Comparison of ENCODE assay signal across 11 cellular contexts in the genomic region with DNA sequence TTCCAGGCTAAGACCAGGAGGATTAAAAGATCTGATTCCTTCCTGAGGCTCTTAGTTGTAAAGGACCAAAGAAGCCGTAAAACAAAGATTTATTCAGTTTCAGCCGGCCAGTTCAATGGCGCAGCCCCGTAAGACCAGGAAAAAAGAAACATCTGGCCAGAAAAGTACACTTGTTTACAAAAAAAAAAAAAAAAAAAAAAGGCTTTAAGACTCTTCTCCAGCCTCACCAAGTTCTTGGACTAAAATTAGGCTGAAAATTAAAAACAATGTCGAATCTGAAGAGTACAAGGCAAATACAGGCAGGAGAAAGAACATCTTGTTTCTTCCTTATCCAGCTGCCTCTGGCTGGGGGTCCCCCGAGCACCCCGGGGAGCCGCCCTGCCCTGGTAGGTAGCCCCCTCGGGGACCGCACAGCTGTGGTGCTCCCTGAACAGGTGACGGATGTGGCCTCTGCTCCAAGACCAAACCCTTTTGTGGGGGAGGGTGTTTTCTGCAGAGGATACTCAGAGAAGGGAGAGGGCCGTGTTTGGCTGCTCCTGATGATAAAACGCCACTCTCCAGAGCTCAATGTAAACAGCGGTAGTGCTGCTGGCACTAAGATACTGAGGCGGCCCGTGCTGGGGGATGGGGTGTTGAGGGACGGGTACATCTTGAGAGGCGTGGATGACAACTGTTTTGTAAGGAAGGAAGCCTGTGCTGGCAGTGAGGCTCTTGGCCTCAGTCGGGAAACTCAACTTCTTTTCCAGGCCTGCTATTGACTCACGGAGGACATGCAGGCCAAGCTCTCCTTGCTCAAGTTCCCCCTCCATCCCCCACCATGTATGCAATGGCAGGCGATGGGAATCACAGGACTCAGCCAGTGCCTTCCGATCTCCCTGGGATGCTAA.
DNase-seq lines count a peak whose midpoint lies in the region; ATAC-seq, FAIRE-seq and TF ChIP-seq lines count a peak whose summit lies in the region.
"Had no signal": no experiment of that assay in that cellular context is flagged by ENCODE, and none has a peak within 500 bp of the region (broad histone marks: within the 10 kb centered on the region; RNA-seq: fewer than 3 reads in every experiment).

No MANE protein-coding gene starts in this region.

- H3K4me1 Mint-ChIP-seq in osteocyte (ENCODE audit: unreplicated experiment) = no peaks in the 10 kb centered on the region

- no peaks in the 10 kb centered on the region for H3K36me3 Mint-ChIP-seq in osteocyte (ENCODE audit: unreplicated experiment)

- no peak overlapping the region for H3K27ac ChIP-seq in HepG2 (ENCODE audit: extremely low read length, insufficient read depth, low read length)
- no peak overlapping the region for H3K27ac ChIP-seq in right lobe of liver
- peak overlapping the region in 9 of 10 donors; percentile 3 to 66 (median 38) for H3K27ac ChIP-seq in heart right ventricle

- no TSS peak for BruUV-seq in HepG2 (replicated peaks; lab: Mats Ljungman, UMichigan)

- TF ChIP-seq EP300 in HepG2 (IDR thresholded peaks at IDR 0.05; ENCODE audit: low read depth in 2 of 2, low read length in 2 of 2) (no peak), HepG2 (CRISPR knock-in tag; IDR thresholded peaks at IDR 0.05; ENCODE audit: borderline replicate concordance) (no peak)

- H4K20me1 ChIP-seq in HepG2 (ENCODE audit: insufficient read depth, low read length) = no peaks in the 10 kb centered on the region

- no peak overlapping the region for H3K27ac Mint-ChIP-seq in osteocyte (ENCODE audit: unreplicated experiment)
- H3K27ac Mint-ChIP-seq: dendritic cell treated with granulocyte-macrophage colony-stimulating factor and Interleukin-4, amounts not matched to agents 40 ng/mL and 50 ng/mL, for 4 days had no signal

- H3K4me3 ChIP-seq in HepG2 (replicated peaks in 1 of 3; ENCODE audit: insufficient read depth in 1 of 3, low read depth in 2 of 3, low read length in 3 of 3) = no peak overlapping the region
- no peak overlapping the region for H3K4me3 ChIP-seq in right lobe of liver
- no peak overlapping the region for H3K4me3 ChIP-seq in heart right ventricle

- no peaks in the 10 kb centered on the region for H3K27me3 Mint-ChIP-seq in osteocyte (ENCODE audit: unreplicated experiment)

- H2AFZ ChIP-seq in HepG2 (ENCODE audit: low read length) = no peak overlapping the region

- peaks cover 17% of the 10 kb centered on the region for H3K9me3 Mint-ChIP-seq in osteocyte (ENCODE audit: unreplicated experiment)

- no peak for TF ChIP-seq POLR2A in HepG2 (IDR thresholded peaks at IDR 0.05; ENCODE audit: insufficient read depth in 1 of 2, low read depth in 2 of 2, low read length in 2 of 2)
- TF ChIP-seq POLR2A in right lobe of liver (IDR thresholded peaks at IDR 0.05) = no peak

- intact Hi-C loops in HepG2 (cut with micrococcal nuclease; ENCODE audit: unreplicated experiment) (no loop called here), right lobe of liver (cut with DNase I) (no loop called here), heart right ventricle (cut with DNase I) (no loop called here)

- POLR2A ChIA-PET in HepG2 (lab: Yijun Ruan, JAX) = no interaction called here

- no peak overlapping the region for H3K4me2 ChIP-seq in HepG2 (ENCODE audit: low read depth, low read length)

- no peak for FAIRE-seq in HepG2 (lab: Jason Lieb, UNC)
- FAIRE-seq: TTC549 had no signal

- TF ChIP-seq CTCF in HepG2 (CRISPR knock-in tag; IDR thresholded peaks at IDR 0.05) (no peak), right lobe of liver (IDR thresholded peaks at IDR 0.05) (no peak), heart right ventricle (IDR thresholded peaks at IDR 0.05) (no peak), osteocyte (IDR thresholded peaks at IDR 0.05) (no peak)

- no peaks in the 10 kb centered on the region for H3K79me2 ChIP-seq in HepG2 (ENCODE audit: insufficient read depth, low read length)

- in situ Hi-C loops in HepG2 (cut with HindIII; ENCODE audit: extremely low pct_ligation_motif_present, low pct_unique_long_range_greater_than_20kb) = no loop called here

- H3K36me3 ChIP-seq in HepG2 (replicated peaks in 1 of 2; ENCODE audit: control insufficient read depth in 1 of 2, insufficient read depth in 2 of 2, low read length in 2 of 2) = no peaks in the 10 kb centered on the region
- no peaks in the 10 kb centered on the region for H3K36me3 ChIP-seq in right lobe of liver
- no peaks in the 10 kb centered on the region for H3K36me3 ChIP-seq in heart right ventricle

- no peak for TF ChIP-seq RAD21 in HepG2 (CRISPR knock-in tag; IDR thresholded peaks at IDR 0.05)

- WGBS in HepG2 (ENCODE audit: low lambda C conversion rate) = 38% methylated on average over 21 of the region's 22 CpGs
- 55% methylated on average over 15 of the region's 22 CpGs for WGBS in right lobe of liver (ENCODE audit: insufficient coverage, low coverage, low lambda C conversion rate, missing lambda C conversion rate)
- WGBS in heart right ventricle, 2 donors = 33 to 35% methylated on average over 22 of the region's 22 CpGs

- H3K4me1 ChIP-seq in HepG2 (ENCODE audit: insufficient read depth, low read length) = peaks cover 29% of the 10 kb centered on the region
- peaks cover 0 to 18% (median 5%) of the 10 kb centered on the region in 4 donors for H3K4me1 ChIP-seq in right lobe of liver
- peaks cover 0 to 14% (median 0%) of the 10 kb centered on the region in 9 donors for H3K4me1 ChIP-seq in heart right ventricle

- DNase-seq in HepG2 (ENCODE audit: low spot score) (no peak), right lobe of liver (no peak), heart right ventricle (peak; percentile 25 to 32), osteocyte (ENCODE audit: extremely low spot score, unreplicated experiment) (peak; percentile 69), RKO (ENCODE audit: low spot score) (no peak)
- DNase-seq in effector CD4-positive, alpha-beta T cell = no peak
- DNase-seq in NK-92 treated with Interleukin-12 subunit alpha and Interleukin-12 subunit beta, amount 100 ng/mL, for 24 hours (lab: John Stamatoyannopoulos, UW) = no peak
- DNase-seq: activated gamma-delta T cell treated with Interleukin-2 at 50 U/mL for 16 hours had no signal

- no peaks in the 10 kb centered on the region for H3K9me3 ChIP-seq in HepG2 (ENCODE audit: low read length)
- no peaks in the 10 kb centered on the region for H3K9me3 ChIP-seq in right lobe of liver
- H3K9me3 ChIP-seq in heart right ventricle = peaks cover 0 to 16% (median 0%) of the 10 kb centered on the region in 11 donors

- ATAC-seq in HepG2 (no peak), right lobe of liver (no peak), heart right ventricle (peak; percentile 27 to 75 (median 50)), GM19463 (IDR thresholded peaks at IDR 0.05; ENCODE audit: unreplicated experiment) (no peak)

- H3K27me3 ChIP-seq in HepG2 (ENCODE audit: control insufficient read depth in 1 of 2, insufficient read depth in 2 of 2, low read length in 2 of 2) = peaks cover 6 to 54% of the 10 kb centered on the region in 2 experiments; a peak in 4 of 5 replicates
- H3K27me3 ChIP-seq in right lobe of liver = no peaks in the 10 kb centered on the region
- peaks cover 0 to 16% (median 9%) of the 10 kb centered on the region in 7 donors for H3K27me3 ChIP-seq in heart right ventricle

- CTCF ChIA-PET in HepG2 (lab: Yijun Ruan, JAX; ENCODE audit: low intra/inter-chr PET ratio, low total read pairs) = no interaction called here

- H3K9ac ChIP-seq in HepG2 (ENCODE audit: insufficient read depth, low read depth, low read length) = no peak overlapping the region

- no peak overlapping the region for H3K4me3 Mint-ChIP-seq in osteocyte (ENCODE audit: unreplicated experiment)
- H3K4me3 Mint-ChIP-seq: dendritic cell treated with granulocyte-macrophage colony-stimulating factor and Interleukin-4, amounts not matched to agents 40 ng/mL and 50 ng/mL, for 4 days had no signal

TF ChIP-seq in HepG2, 621 proteins besides CTCF, POLR2A, EP300 and RAD21:
- 0 out of 2 replicates have a peak, but pooled peaks have one; percentile 16 for TF ChIP-seq EZH2 (conservative IDR thresholded peaks at IDR 0.05; ENCODE audit: low read depth, low read length)
- no peak for TF ChIP-seq NCOA1 (CRISPR knock-in tag; IDR thresholded peaks at IDR 0.05)

Comparison
In these comparisons a context has a peak if more than half of its experiments do, and no peak if none do; other contexts are left out.
1. ATAC-seq: peak in heart right ventricle (8 of 8); none in HepG2 (single experiment), right lobe of liver (0 of 4) and GM19463 (single experiment).
2. DNase-seq: peak in heart right ventricle (2 of 2) and osteocyte (single experiment); none in HepG2 (single experiment), right lobe of liver (0 of 3), effector CD4-positive, alpha-beta T cell (single experiment), NK-92 treated with Interleukin-12 subunit alpha and Interleukin-12 subunit beta, amount 100 ng/mL, for 24 hours (single experiment) and RKO (single experiment).
3. H3K27ac ChIP-seq: peak in heart right ventricle (9 of 10); none in HepG2 (single experiment) and right lobe of liver (0 of 3).